In genomic region chr15:75452968-75453702, GRCh38 we compare ENCODE assay signal across 1 cellular context.
A peak's percentile ranks its signal among the peaks of the same experiment; 100 is the strongest.
TF ChIP-seq lines count a peak whose summit lies in the region.

No MANE protein-coding gene starts in this region.

TF ChIP-seq in HEK293, 187 proteins besides CTCF, POLR2A, EP300 and RAD21 (continued from another document):
- TF ChIP-seq BCL11A (tag by site-specific recombination; IDR thresholded peaks at IDR 0.05; ENCODE audit: low read depth): no peak
- TF ChIP-seq EGR2 (tag by site-specific recombination; IDR thresholded peaks at IDR 0.05; ENCODE audit: low read depth): peak; percentile 27; the same call in 1 of the 2 replicates
